Comparison of ENCODE assay signal across 14 cellular contexts in genomic region chr9:130021123-130021522, GRCh38. TPM values are rescaled to one million over a fixed set of nuclear protein-coding genes. Genes with fewer than 3 reads are reported as not detected.
DNase-seq lines count a peak whose midpoint lies in the region; ATAC-seq and TF ChIP-seq lines count a peak whose summit lies in the region.
"Had no signal": no experiment of that assay in that cellular context is flagged by ENCODE, and none has a peak within 500 bp of the region (broad histone marks: within the 10 kb centered on the region; RNA-seq: fewer than 3 reads in every experiment).

No MANE protein-coding gene starts in this region.

- peaks cover 44% of the 10 kb centered on the region for H3K4me1 ChIP-seq in CD8-positive, alpha-beta memory T cell (ENCODE audit: insufficient read depth, low read length)
- H3K4me1 ChIP-seq in OCI-LY3 (ENCODE audit: low read length) (peaks cover 86% of the 10 kb centered on the region), neutrophil (ENCODE audit: control insufficient read depth in 1 of 2, insufficient read depth in 1 of 2, low read depth in 1 of 2, low read length in 1 of 2) (peaks cover 30 to 34% of the 10 kb centered on the region in 2 experiments)
- H3K4me1 ChIP-seq: parathyroid adenoma had no signal

- no peak for ATAC-seq in GM21825 (IDR thresholded peaks at IDR 0.05; ENCODE audit: unreplicated experiment)

- H3K27ac ChIP-seq in CD8-positive, alpha-beta memory T cell (ENCODE audit: low read depth, low read length), result no peak overlapping the region
- H3K27ac ChIP-seq in OCI-LY3 (ENCODE audit: low read length), result peak overlapping the region; percentile 99
- peak overlapping the region; percentile 39 for H3K27ac ChIP-seq in cingulate gyrus (ENCODE audit: low read depth, low read length)
- peak overlapping the region; percentile 1 for H3K27ac ChIP-seq in neutrophil
- H3K27ac ChIP-seq: BLaER1 treated with 17β-estradiol and CSF1 and Interleukin-3, amounts not matched to agents 10 nM and 100 nM; parathyroid adenoma; testis had no signal

- no peaks in the 10 kb centered on the region for H3K9me3 ChIP-seq in CD8-positive, alpha-beta memory T cell (ENCODE audit: low read length)
- H3K9me3 ChIP-seq in OCI-LY3 (ENCODE audit: insufficient read depth, low read length) (no peaks in the 10 kb centered on the region), neutrophil (no peaks in the 10 kb centered on the region)
- H3K9me3 ChIP-seq: SK-N-SH, testis had no signal

- peaks cover 99% of the 10 kb centered on the region for H3K79me2 ChIP-seq in OCI-LY3 (ENCODE audit: low read length)

- peak overlapping the region; percentile 84 for H3K4me2 ChIP-seq in OCI-LY3 (ENCODE audit: low read length)
- H3K4me2 ChIP-seq: SK-N-SH had no signal

- POLR2A ChIA-PET in CD8-positive, alpha-beta memory T cell (lab: Charles Lee), result no interaction called here

- no peaks in the 10 kb centered on the region for H3K27me3 ChIP-seq in CD8-positive, alpha-beta memory T cell (ENCODE audit: insufficient read depth, low read length, poor library complexity, severe bottlenecking)
- no peaks in the 10 kb centered on the region for H3K27me3 ChIP-seq in OCI-LY3 (ENCODE audit: low read depth, low read length)
- no peaks in the 10 kb centered on the region for H3K27me3 ChIP-seq in neutrophil
- H3K27me3 ChIP-seq: BLaER1 treated with 17β-estradiol and CSF1 and Interleukin-3, amounts not matched to agents 10 nM and 100 nM; testis had no signal

- peak overlapping the region; percentile 75 to 93 (median 78) for H3K27ac Mint-ChIP-seq in CD8-positive, alpha-beta memory T cell

- H3K4me1 Mint-ChIP-seq in CD8-positive, alpha-beta memory T cell, result peaks cover 79 to 93% (median 93%) of the 10 kb centered on the region in 3 donors

- TF ChIP-seq CTCF in OCI-LY3 (IDR thresholded peaks at IDR 0.05; ENCODE audit: low read depth, low read length), result no peak
- TF ChIP-seq CTCF in neutrophil (IDR thresholded peaks at IDR 0.05), result no peak

- no peak overlapping the region for H3K4me3 ChIP-seq in CD8-positive, alpha-beta memory T cell (ENCODE audit: low read length)
- H3K4me3 ChIP-seq in OCI-LY3 (ENCODE audit: low read length) (peak overlapping the region; percentile 69), neutrophil (ENCODE audit: low read depth in 1 of 2, low read length in 1 of 2) (no peak overlapping the region)
- H3K4me3 ChIP-seq: BLaER1 treated with 17β-estradiol and CSF1 and Interleukin-3, amounts not matched to agents 10 nM and 100 nM; testis had no signal

- H3K9ac ChIP-seq in OCI-LY3 (ENCODE audit: low read length), result peak overlapping the region; percentile 82
- H3K9ac ChIP-seq: BLaER1 treated with 17β-estradiol and CSF1 and Interleukin-3, amounts not matched to agents 10 nM and 100 nM; parathyroid adenoma; SK-N-SH had no signal

- peak overlapping the region in 4 of 7 donors; percentile 33 to 53 (median 44) for H3K4me3 Mint-ChIP-seq in CD8-positive, alpha-beta memory T cell

- peaks cover 9 to 51% (median 12%) of the 10 kb centered on the region in 3 donors for H3K36me3 Mint-ChIP-seq in CD8-positive, alpha-beta memory T cell

- H3K9me3 Mint-ChIP-seq in CD8-positive, alpha-beta memory T cell, result peaks cover 0 to 4% (median 0%) of the 10 kb centered on the region in 5 donors

- H4K20me1 ChIP-seq in OCI-LY3 (ENCODE audit: insufficient read depth, low read length), result peaks cover 61% of the 10 kb centered on the region

- CTCF ChIA-PET in CD8-positive, alpha-beta memory T cell (lab: Charles Lee), result no interaction called here

- H3K27me3 Mint-ChIP-seq in CD8-positive, alpha-beta memory T cell, result peaks cover 0 to 1% of the 10 kb centered on the region in 2 donors

- H3K36me3 ChIP-seq in CD8-positive, alpha-beta memory T cell (ENCODE audit: insufficient read depth, low read length), result no peaks in the 10 kb centered on the region
- peaks cover 53% of the 10 kb centered on the region for H3K36me3 ChIP-seq in OCI-LY3 (replicated peaks; ENCODE audit: low read depth, low read length)
- H3K36me3 ChIP-seq in neutrophil, result no peaks in the 10 kb centered on the region

- DNase-seq in CD8-positive, alpha-beta memory T cell, result no peak
- DNase-seq in effector CD4-positive, alpha-beta T cell, result no peak
- DNase-seq in NCI-H2196 (lab: John Stamatoyannopoulos, UW; ENCODE audit: unreplicated experiment) (no peak), GM19240 (ENCODE audit: insufficient read length, low spot score) (no peak)
- DNase-seq: NCI-H1694, NCI-H510A, SK-N-SH, testis had no signal

- H2AFZ ChIP-seq in OCI-LY3 (ENCODE audit: low read depth, low read length), result no peak overlapping the region
- H2AFZ ChIP-seq: parathyroid adenoma had no signal

RNA-seq across cellular contexts. Expression of gene FNBP1, which starts 21.9 kb away (rescaled TPM):
- total RNA-seq in CD8-positive, alpha-beta memory T cell, result 100 to 1,000 TPM; 226 to 230 TPM
- polyA plus RNA-seq in CD8-positive, alpha-beta memory T cell, result 176 TPM

RNA-seq across cellular contexts. Expression of gene GPR107, which starts 32.6 kb away (rescaled TPM):
- 10 to 100 TPM; 21.3 to 21.4 TPM for total RNA-seq in CD8-positive, alpha-beta memory T cell
- 4.2 TPM for polyA plus RNA-seq in CD8-positive, alpha-beta memory T cell
